In genomic region chr20:7113577-7114466, GRCh38 we compare ENCODE assay signal across 8 cellular contexts.
DNase-seq lines count a peak whose midpoint lies in the region; ATAC-seq and TF ChIP-seq lines count a peak whose summit lies in the region.

No MANE protein-coding gene starts in this region.

- no peaks in the 10 kb centered on the region for H3K9me3 ChIP-seq in tibial artery

- ATAC-seq in GM19324 (IDR thresholded peaks at IDR 0.05; ENCODE audit: low FRiP score, unreplicated experiment) (peak; percentile 68), HG03159 (IDR thresholded peaks at IDR 0.05; ENCODE audit: unreplicated experiment) (no peak)

- no peak overlapping the region for H3K4me3 ChIP-seq in astrocyte of the spinal cord (ENCODE audit: low read depth, low read length)
- no peak overlapping the region for H3K4me3 ChIP-seq in tibial artery

- peak; percentile 17 for DNase-seq in NCI-H128 (lab: John Stamatoyannopoulos, UW; ENCODE audit: unreplicated experiment)
- DNase-seq in astrocyte of the spinal cord (ENCODE audit: low read depth, low spot score), result peak; percentile 57
- peak; percentile 91 for DNase-seq in left kidney (ENCODE audit: low read depth, low spot score)
- no peak for DNase-seq in tibial artery
- no peak for DNase-seq in NOMO-1 treated with dmso at 0.1 percent for 144 hours (lab: John Stamatoyannopoulos, UW; ENCODE audit: unreplicated experiment)
- no peak for DNase-seq in stimulated activated naive CD4-positive, alpha-beta T cell (lab: John Stamatoyannopoulos, UW)

- intact Hi-C loops in tibial artery (cut with DNase I; ENCODE audit: low total_unique reads), result no loop called here

- no peaks in the 10 kb centered on the region for H3K27me3 ChIP-seq in tibial artery

- in situ Hi-C loops in astrocyte of the spinal cord (cut with HindIII; ENCODE audit: low sequenced_read_pairs), result no loop called here

- no peaks in the 10 kb centered on the region for H3K36me3 ChIP-seq in tibial artery

- H3K27ac ChIP-seq in tibial artery, result no peak overlapping the region

- TF ChIP-seq CTCF in astrocyte of the spinal cord (IDR thresholded peaks at IDR 0.05; ENCODE audit: low read depth, low read length) (peak; percentile 71), tibial artery (IDR thresholded peaks at IDR 0.05) (no peak)

- no peaks in the 10 kb centered on the region for H3K4me1 ChIP-seq in tibial artery

Comparison
In these comparisons a context has a peak if more than half of its experiments do, and no peak if none do; other contexts are left out.
1. DNase-seq: peak in NCI-H128 (single experiment), astrocyte of the spinal cord (single experiment) and left kidney (single experiment); none in tibial artery (0 of 2), NOMO-1 treated with dmso at 0.1 percent for 144 hours (single experiment) and stimulated activated naive CD4-positive, alpha-beta T cell (0 of 6).